In genomic region chr11:9821008-9821752, GRCh38 we compare ENCODE assay signal across 16 cellular contexts.
DNase-seq lines count a peak whose midpoint lies in the region; ATAC-seq and TF ChIP-seq lines count a peak whose summit lies in the region.
"Had no signal": no experiment of that assay in that cellular context is flagged by ENCODE, and none has a peak within 500 bp of the region (broad histone marks: within the 10 kb centered on the region; RNA-seq: fewer than 3 reads in every experiment).

No MANE protein-coding gene starts in this region.

- H3K36me3 ChIP-seq in HEK293 (ENCODE audit: control insufficient read depth in 2 of 2, insufficient read depth in 1 of 2, low read length in 2 of 2) (no peaks in the 10 kb centered on the region), iPS-20b (ENCODE audit: insufficient read depth, low read depth, low read length) (no peaks in the 10 kb centered on the region)
- H3K36me3 ChIP-seq: BLaER1, colonic mucosa had no signal

- no peak overlapping the region for H3K4me3 ChIP-seq in HEK293 (ENCODE audit: low read depth, low read length)
- H3K4me3 ChIP-seq in iPS-20b (ENCODE audit: low read length), result no peak overlapping the region
- H3K4me3 ChIP-seq: BLaER1, colonic mucosa had no signal

- DNase-seq in AG08395 (ENCODE audit: low spot score) (peak; percentile 79), brain pericyte (ENCODE audit: low read depth, low spot score) (peak; percentile 68), NCI-H524 treated with DMSO at 0.1 percent for 48 hours (lab: John Stamatoyannopoulos, UW) (no peak), RKO (ENCODE audit: low spot score) (no peak)
- no peak for DNase-seq in activated T-cell treated with anti-CD3 and anti-CD28 coated beads, Interleukin-2, amount 50 U/mL, for 48 hours
- DNase-seq: activated CD4-positive, CD25-positive, alpha-beta regulatory T cell; activated CD8-positive, alpha-beta memory T cell treated with anti-CD3 and anti-CD28 coated beads for 24 hours; colonic mucosa; midbrain; MV-4-11; NCI-H2081; stimulated activated CD4-positive, alpha-beta T cell treated with anti-CD3 and anti-CD28 coated beads, Interleukin-4, amount 100 ng/mL, for 1 hour had no signal

- H3K9me3 ChIP-seq in HEK293 (ENCODE audit: control insufficient read depth, insufficient read depth, low read depth, low read length), result no peaks in the 10 kb centered on the region
- no peaks in the 10 kb centered on the region for H3K9me3 ChIP-seq in iPS-20b (ENCODE audit: insufficient read depth, low read depth, low read length)
- H3K9me3 ChIP-seq: BLaER1, colonic mucosa had no signal

- H3K27ac ChIP-seq in HEK293 (ENCODE audit: extremely low read depth, low read depth, low read length) (no peak overlapping the region), iPS-20b (ENCODE audit: low read length) (no peak overlapping the region)
- H3K27ac ChIP-seq: BLaER1, colonic mucosa had no signal

- CTCF ChIA-PET in HEK293 (lab: Yijun Ruan, JAX), result no interaction called here

- no peak for ATAC-seq in HG02885 (IDR thresholded peaks at IDR 0.05; ENCODE audit: poor library complexity, unreplicated experiment)

- H3K27me3 ChIP-seq in iPS-20b (ENCODE audit: insufficient read depth, low read length), result no peaks in the 10 kb centered on the region
- H3K27me3 ChIP-seq: BLaER1, colonic mucosa had no signal

- 0 out of 2 replicates have a peak overlapping the region, but pooled peaks have one; percentile 24 for H3K9ac ChIP-seq in iPS-20b (ENCODE audit: low read depth, low read length)
- H3K9ac ChIP-seq: BLaER1 had no signal

- no peak for TF ChIP-seq CTCF in HEK293 (tag by site-specific recombination; IDR thresholded peaks at IDR 0.05)

- H3K4me1 ChIP-seq in HEK293 (ENCODE audit: control insufficient read depth, insufficient read depth, low read length), result no peaks in the 10 kb centered on the region
- H3K4me1 ChIP-seq in iPS-20b (ENCODE audit: insufficient read depth, low read length), result peaks cover 23% of the 10 kb centered on the region
- H3K4me1 ChIP-seq: BLaER1, colonic mucosa had no signal

- POLR2A ChIA-PET in HEK293 (lab: Yijun Ruan, JAX), result no interaction called here

TF ChIP-seq in HEK293, 187 proteins besides CTCF, POLR2A, EP300 and RAD21:
- TF ChIP-seq ZNF426 (tag by site-specific recombination; IDR thresholded peaks at IDR 0.05) (no peak), ZNF37A (tag by site-specific recombination; IDR thresholded peaks at IDR 0.05) (no peak), KLF17 (tag by site-specific recombination; IDR thresholded peaks at IDR 0.05) (no peak), PRDM6 (tag by site-specific recombination; IDR thresholded peaks at IDR 0.05) (0 out of 2 replicates have a peak, but pooled peaks have one; percentile 25)

Comparison
In these comparisons a context has a peak if more than half of its experiments do, and no peak if none do; other contexts are left out.
1. DNase-seq: peak in AG08395 (single experiment) and brain pericyte (single experiment); none in NCI-H524 treated with DMSO at 0.1 percent for 48 hours (single experiment), activated T-cell treated with anti-CD3 and anti-CD28 coated beads, Interleukin-2, amount 50 U/mL, for 48 hours (0 of 2) and RKO (single experiment).